In genomic region chr22:20395897-20396287, GRCh38 we compare ENCODE assay signal across 15 cellular contexts. TPM values are rescaled to one million over a fixed set of nuclear protein-coding genes. Genes with fewer than 3 reads are reported as not detected.
DNase-seq lines count a peak whose midpoint lies in the region; ATAC-seq, FAIRE-seq and TF ChIP-seq lines count a peak whose summit lies in the region.
"Had no signal": no experiment of that assay in that cellular context is flagged by ENCODE, and none has a peak within 500 bp of the region (broad histone marks: within the 10 kb centered on the region; RNA-seq: fewer than 3 reads in every experiment).

No MANE protein-coding gene starts in this region.

- TF ChIP-seq POLR2A in K562 (conservative IDR thresholded peaks at IDR 0.05) = no peak
- TF ChIP-seq POLR2A in lower leg skin (IDR thresholded peaks at IDR 0.05) = no peak

- in situ Hi-C loops in K562 (cut with MboI) = loop anchor here (10.0 kb wide), 1 partner anchor 51 kb away; no protein-coding TSS in a partner anchor

- no peak overlapping the region for H3K4me3 ChIP-seq in K562
- H3K4me3 ChIP-seq in effector memory CD4-positive, alpha-beta T cell (ENCODE audit: insufficient read depth, low read depth, low read length, poor library complexity, severe bottlenecking) = no peak overlapping the region
- H3K4me3 ChIP-seq in lower leg skin (ENCODE audit: low read depth, poor library complexity, severe bottlenecking) = no peak overlapping the region
- H3K4me3 ChIP-seq: colonic mucosa, skin epidermis, transverse colon had no signal

- no peak overlapping the region for H3K27ac ChIP-seq in K562 (ENCODE audit: extremely low read depth, low read depth, low read length)
- H3K27ac ChIP-seq in effector memory CD4-positive, alpha-beta T cell (ENCODE audit: insufficient read depth, low read length, poor library complexity, severe bottlenecking) = no peak overlapping the region
- H3K27ac ChIP-seq: colonic mucosa, skin epidermis, transverse colon had no signal

- peaks cover 14% of the 10 kb centered on the region; the same call in 2 of the 3 replicates for H3K36me3 ChIP-seq in K562 (ENCODE audit: control insufficient read depth, insufficient read depth, low read length)
- no peaks in the 10 kb centered on the region for H3K36me3 ChIP-seq in effector memory CD4-positive, alpha-beta T cell (ENCODE audit: control insufficient read depth, insufficient read depth, low read length)
- H3K36me3 ChIP-seq: colonic mucosa, transverse colon had no signal

- no TSS peak for BruUV-seq in K562 (replicated peaks; lab: Mats Ljungman, UMichigan)

- H3K4me2 ChIP-seq in K562 (ENCODE audit: insufficient read depth, low read length) = peak overlapping the region; percentile 90; the same call in 1 of the 2 replicates

- intact Hi-C loops in activated CD4-positive, alpha-beta memory T cell treated with anti-CD3 and anti-CD28 coated beads for 36 hours (cut with micrococcal nuclease) = no loop called here
- intact Hi-C loops in K562 (cut with micrococcal nuclease) (loop anchor here (2.0 kb wide), 1 partner anchor 75 kb away; the partner anchor contains the start of gene DGCR6L), lower leg skin (cut with DNase I; ENCODE audit: low total_unique reads) (no loop called here)

- no peaks in the 10 kb centered on the region for H3K27me3 Mint-ChIP-seq in activated CD4-positive, alpha-beta memory T cell treated with anti-CD3 and anti-CD28 coated beads for 36 hours
- H3K27me3 Mint-ChIP-seq in activated CD4-positive, alpha-beta memory T cell treated with anti-CD3 and anti-CD28 coated beads, Interleukin-2, amount 10 ng/mL, durations not matched to agents 7 days and 5 days = no peaks in the 10 kb centered on the region
- H3K27me3 Mint-ChIP-seq in progenitor cell of endocrine pancreas = no peaks in the 10 kb centered on the region
- H3K27me3 Mint-ChIP-seq: activated naive CD8-positive, alpha-beta T cell treated with anti-CD3 and anti-CD28 coated beads, Interleukin-2, amount 10 ng/mL, durations not matched to agents 7 days and 5 days had no signal

- peaks cover 5% of the 10 kb centered on the region for H3K9me1 ChIP-seq in K562 (ENCODE audit: control insufficient read depth, insufficient read depth, low read length)

- POLR2A ChIA-PET in activated CD4-positive, alpha-beta memory T cell treated with anti-CD3 and anti-CD28 coated beads for 36 hours (lab: Charles Lee) = no interaction called here
- POLR2A ChIA-PET in activated CD4-positive, alpha-beta memory T cell treated with anti-CD3 and anti-CD28 coated beads, Interleukin-2, amount 10 ng/mL, durations not matched to agents 7 days and 5 days (lab: Charles Lee) = interaction anchor here (0.8 kb wide), 1 partner anchor 68 kb away, joined by 3 read pairs; no protein-coding TSS in a partner anchor
- POLR2A ChIA-PET in K562 (lab: Yijun Ruan, JAX) = interaction anchor here (0.7 to 7.0 kb wide), 9 partner anchors 8 to 77 kb away, joined by 3 to 84 read pairs (median 7); no protein-coding TSS in a partner anchor

- H3K27me3 ChIP-seq in K562 (ENCODE audit: control insufficient read depth in 2 of 2, insufficient read depth in 2 of 2, low read length in 2 of 2) = peaks cover 0 to 7% of the 10 kb centered on the region in 2 experiments; a peak in 3 of 5 replicates
- H3K27me3 ChIP-seq in effector memory CD4-positive, alpha-beta T cell (replicated peaks; ENCODE audit: control insufficient read depth, insufficient read depth, low read length, poor library complexity, severe bottlenecking) = no peaks in the 10 kb centered on the region
- H3K27me3 ChIP-seq: colonic mucosa, transverse colon had no signal

- peaks cover 24% of the 10 kb centered on the region for H3K4me1 Mint-ChIP-seq in activated CD4-positive, alpha-beta memory T cell treated with anti-CD3 and anti-CD28 coated beads for 36 hours (ENCODE audit: low read depth)
- peaks cover 29% of the 10 kb centered on the region for H3K4me1 Mint-ChIP-seq in activated CD4-positive, alpha-beta memory T cell treated with anti-CD3 and anti-CD28 coated beads, Interleukin-2, amount 10 ng/mL, durations not matched to agents 7 days and 5 days
- H3K4me1 Mint-ChIP-seq in progenitor cell of endocrine pancreas (ENCODE audit: low read depth) = peaks cover 39% of the 10 kb centered on the region

- WGBS in K562 (ENCODE audit: insufficient coverage, low coverage, missing lambda C conversion rate) = 35% methylated on average over 2 of the region's 2 CpGs
- 62 to 72% methylated on average over 2 of the region's 2 CpGs for WGBS in lower leg skin, 2 donors

- TF ChIP-seq CTCF in K562 (IDR thresholded peaks at IDR 0.05 in 2 of 3, conservative IDR thresholded peaks at IDR 0.05 in 1 of 3; ENCODE audit: insufficient read depth in 2 of 3, low read depth in 1 of 3, low read length in 3 of 3) (no peak), progenitor cell of endocrine pancreas (IDR thresholded peaks at IDR 0.05; ENCODE audit: unreplicated experiment) (no peak), lower leg skin (IDR thresholded peaks at IDR 0.05) (no peak)

- no peaks in the 10 kb centered on the region for H3K36me3 Mint-ChIP-seq in activated CD4-positive, alpha-beta memory T cell treated with anti-CD3 and anti-CD28 coated beads for 36 hours
- no peaks in the 10 kb centered on the region for H3K36me3 Mint-ChIP-seq in activated CD4-positive, alpha-beta memory T cell treated with anti-CD3 and anti-CD28 coated beads, Interleukin-2, amount 10 ng/mL, durations not matched to agents 7 days and 5 days (ENCODE audit: low read depth)
- peaks cover 3% of the 10 kb centered on the region for H3K36me3 Mint-ChIP-seq in progenitor cell of endocrine pancreas (ENCODE audit: insufficient read depth)
- H3K36me3 Mint-ChIP-seq: activated naive CD8-positive, alpha-beta T cell treated with anti-CD3 and anti-CD28 coated beads, Interleukin-2, amount 10 ng/mL, durations not matched to agents 7 days and 5 days had no signal

- H3K9me3 Mint-ChIP-seq in activated CD4-positive, alpha-beta memory T cell treated with anti-CD3 and anti-CD28 coated beads for 36 hours = no peaks in the 10 kb centered on the region
- H3K9me3 Mint-ChIP-seq in activated CD4-positive, alpha-beta memory T cell treated with anti-CD3 and anti-CD28 coated beads, Interleukin-2, amount 10 ng/mL, durations not matched to agents 7 days and 5 days = no peaks in the 10 kb centered on the region
- no peaks in the 10 kb centered on the region for H3K9me3 Mint-ChIP-seq in progenitor cell of endocrine pancreas (ENCODE audit: low read depth)
- H3K9me3 Mint-ChIP-seq: activated naive CD8-positive, alpha-beta T cell treated with anti-CD3 and anti-CD28 coated beads, Interleukin-2, amount 10 ng/mL, durations not matched to agents 7 days and 5 days had no signal

- peak overlapping the region in 1 of 2 experiments; percentile 96; a peak in 2 of 4 replicates for H3K9ac ChIP-seq in K562 (ENCODE audit: insufficient read depth in 1 of 2, low read depth in 2 of 2, low read length in 2 of 2)

- H2AFZ ChIP-seq in K562 (ENCODE audit: low read depth, low read length) = no peak overlapping the region

- H3K9me3 ChIP-seq in K562 (replicated peaks; ENCODE audit: control insufficient read depth, insufficient read depth, low read depth, low read length) = peaks cover 3% of the 10 kb centered on the region; the same call in 1 of the 2 replicates
- no peaks in the 10 kb centered on the region for H3K9me3 ChIP-seq in effector memory CD4-positive, alpha-beta T cell (ENCODE audit: control insufficient read depth, low read length)
- H3K9me3 ChIP-seq: colonic mucosa, transverse colon had no signal

- peaks cover 17% of the 10 kb centered on the region for H3K79me2 ChIP-seq in K562 (ENCODE audit: control insufficient read depth, insufficient read depth, low read length)

- peak overlapping the region; percentile 83 for H3K4me3 Mint-ChIP-seq in activated CD4-positive, alpha-beta memory T cell treated with anti-CD3 and anti-CD28 coated beads for 36 hours
- no peak overlapping the region for H3K4me3 Mint-ChIP-seq in activated CD4-positive, alpha-beta memory T cell treated with anti-CD3 and anti-CD28 coated beads, Interleukin-2, amount 10 ng/mL, durations not matched to agents 7 days and 5 days
- H3K4me3 Mint-ChIP-seq in progenitor cell of endocrine pancreas (ENCODE audit: low read depth) = peak overlapping the region; percentile 90

- ATAC-seq in K562 (no peak), HG02642 (IDR thresholded peaks at IDR 0.05; ENCODE audit: poor library complexity, unreplicated experiment) (no peak)

- no peak for DNase-seq in activated CD4-positive, alpha-beta memory T cell treated with anti-CD3 and anti-CD28 coated beads for 36 hours
- no peak for DNase-seq in activated CD4-positive, alpha-beta memory T cell treated with anti-CD3 and anti-CD28 coated beads, Interleukin-2, amount 10 ng/mL, durations not matched to agents 7 days and 5 days
- DNase-seq in Kasumi-1 (lab: John Stamatoyannopoulos, UW) (peak; percentile 61 to 66), K562 (ENCODE audit: extremely low read depth in 1 of 4, low spot score in 3 of 4) (no peak), progenitor cell of endocrine pancreas (ENCODE audit: low spot score, unreplicated experiment) (no peak), lower leg skin (ENCODE audit: low spot score in 2 of 2) (no peak)
- no peak for DNase-seq in effector memory CD4-positive, alpha-beta T cell
- DNase-seq: activated naive CD8-positive, alpha-beta T cell treated with anti-CD3 and anti-CD28 coated beads, Interleukin-2, amount 10 ng/mL, durations not matched to agents 7 days and 5 days; colonic mucosa; EL; MM.1S; NCI-H226; transverse colon had no signal

- H4K20me1 ChIP-seq in K562 (replicated peaks; ENCODE audit: control insufficient read depth, insufficient read depth, low read length) = 0 out of 2 replicates have a peak, but pooled peaks cover 2% of the 10 kb centered on the region

- FAIRE-seq in K562 (lab: Jason Lieb, UNC) = no peak

- peaks cover 16 to 35% of the 10 kb centered on the region in 2 experiments for H3K4me1 ChIP-seq in K562 (replicated peaks in 1 of 2; ENCODE audit: control insufficient read depth in 2 of 2, insufficient read depth in 2 of 2, low read length in 2 of 2)
- peaks cover 14% of the 10 kb centered on the region for H3K4me1 ChIP-seq in effector memory CD4-positive, alpha-beta T cell (ENCODE audit: control insufficient read depth, insufficient read depth, low read length, poor library complexity, severe bottlenecking)

- CTCF ChIA-PET in activated CD4-positive, alpha-beta memory T cell treated with anti-CD3 and anti-CD28 coated beads for 36 hours (lab: Charles Lee) = interaction anchor here (0.7 to 1.3 kb wide), 2 partner anchors 22 to 371 kb away, joined by 3 to 6 read pairs; no protein-coding TSS in a partner anchor
- CTCF ChIA-PET in activated CD4-positive, alpha-beta memory T cell treated with anti-CD3 and anti-CD28 coated beads, Interleukin-2, amount 10 ng/mL, durations not matched to agents 7 days and 5 days (lab: Charles Lee) = interaction anchor here (0.7 to 1.6 kb wide), 2 partner anchors 12 to 22 kb away, joined by 3 to 4 read pairs; no protein-coding TSS in a partner anchor
- CTCF ChIA-PET in K562 (lab: Yijun Ruan, JAX; ENCODE audit: low intra/inter-chr PET ratio) = no interaction called here

- TF ChIP-seq EP300 in K562 (IDR thresholded peaks at IDR 0.05; ENCODE audit: low read length) = no peak

- no peak for TF ChIP-seq RAD21 in K562 (CRISPR knock-in tag; conservative IDR thresholded peaks at IDR 0.05 in 1 of 2, IDR thresholded peaks at IDR 0.05 in 1 of 2)

- no peak overlapping the region for H3K27ac Mint-ChIP-seq in activated CD4-positive, alpha-beta memory T cell treated with anti-CD3 and anti-CD28 coated beads for 36 hours
- no peak overlapping the region for H3K27ac Mint-ChIP-seq in activated CD4-positive, alpha-beta memory T cell treated with anti-CD3 and anti-CD28 coated beads, Interleukin-2, amount 10 ng/mL, durations not matched to agents 7 days and 5 days
- H3K27ac Mint-ChIP-seq in progenitor cell of endocrine pancreas = no peak overlapping the region
- H3K27ac Mint-ChIP-seq: activated naive CD8-positive, alpha-beta T cell treated with anti-CD3 and anti-CD28 coated beads, Interleukin-2, amount 10 ng/mL, durations not matched to agents 7 days and 5 days had no signal

RNA-seq across cellular contexts. Expression of gene ZNF74, which starts 1.9 kb away (rescaled TPM):
- total RNA-seq in activated CD4-positive, alpha-beta memory T cell treated with anti-CD3 and anti-CD28 coated beads for 36 hours = 1 to 10 TPM; 6.8 to 9.0 TPM
- 1 to 10 TPM; 6.1 to 6.2 TPM for total RNA-seq in activated CD4-positive, alpha-beta memory T cell treated with anti-CD3 and anti-CD28 coated beads, Interleukin-2, amount 10 ng/mL, durations not matched to agents 7 days and 5 days
- 36.8 and 68.2 TPM in 2 replicates for total RNA-seq in K562 (2011; cell fraction: chromatin; rRNA removed; ENCODE audit: low replicate concordance)
- 55.4 and 63.2 TPM in 2 replicates for total RNA-seq in K562 (2011; cell fraction: nucleolus; rRNA removed)
- 50.2 and 53.7 TPM in 2 replicates for total RNA-seq in K562 (2011; cell fraction: nucleoplasm; rRNA removed)
- total RNA-seq in K562 (2014; rRNA removed) (49.2 and 56.7 TPM in 2 replicates), K562 (2014; rRNA removed; fragmentation: Illumina TruSeq; extraction: Trizol) (17.4 and 20.5 TPM in 2 replicates), K562 (2015; rRNA removed; fragmentation: Illumina TruSeq; extraction: Trizol) (31.5 and 32.5 TPM in 2 replicates), K562 (2021) (53.5 and 55.7 TPM in 2 replicates), progenitor cell of endocrine pancreas (48.8 and 52.1 TPM in 2 replicates), lower leg skin (10 to 100 TPM; 11.3 to 13.2 (median 11.5) TPM)
- polyA plus RNA-seq in K562 (2011; rRNA removed) (33.8 and 49.7 TPM in 2 replicates), K562 (2014; fragmentation: Illumina TruSeq; extraction: Trizol) (22.8 and 24.5 TPM in 2 replicates), K562 (2014; fragmentation: Nextera tagmentation; extraction: Ambion mirVana) (1 to 10 TPM; 2.4 to 3.7 TPM), K562 (2014; rRNA removed) (37.1 and 62.8 TPM in 2 replicates)
- polyA plus RNA-seq in K562 (2011; cell fraction: cytosol; rRNA removed) = 56.9 and 67.4 TPM in 2 replicates
- polyA plus RNA-seq in K562 (2011; cell fraction: nucleus; rRNA removed) = 42.8 and 56.1 TPM in 2 replicates
- polyA plus RNA-seq in K562 (2012) = 31.5 and 39.9 TPM in 2 replicates
- 32.6 and 33.0 TPM in 2 replicates for polyA minus RNA-seq in K562 (2011; rRNA and poly(A)+ RNA removed)
- polyA minus RNA-seq in K562 (2011; cell fraction: cytosol; rRNA and poly(A)+ RNA removed) = 39.3 and 58.2 TPM in 2 replicates
- 23.6 and 28.3 TPM in 2 replicates for polyA minus RNA-seq in K562 (2011; cell fraction: nucleus; rRNA and poly(A)+ RNA removed)

RNA-seq across cellular contexts. Expression of gene SCARF2, which starts 41.7 kb away (rescaled TPM):
- under 1 TPM; 0.43 to 0.70 TPM for total RNA-seq in activated CD4-positive, alpha-beta memory T cell treated with anti-CD3 and anti-CD28 coated beads for 36 hours
- total RNA-seq in activated CD4-positive, alpha-beta memory T cell treated with anti-CD3 and anti-CD28 coated beads, Interleukin-2, amount 10 ng/mL, durations not matched to agents 7 days and 5 days = 1 to 10 TPM; 1.1 to 1.2 TPM
- 0.65 TPM in 1 of 2 replicates, not detected in the other for total RNA-seq in K562 (2011; cell fraction: chromatin; rRNA removed; ENCODE audit: low replicate concordance)
- 0.50 and 0.92 TPM in 2 replicates for total RNA-seq in K562 (2011; cell fraction: nucleolus; rRNA removed)
- total RNA-seq in K562 (2011; cell fraction: nucleoplasm; rRNA removed) = 0.15 TPM in 2 replicates
- total RNA-seq in K562 (2014; rRNA removed) (0.20 and 0.32 TPM in 2 replicates), K562 (2014; rRNA removed; fragmentation: Illumina TruSeq; extraction: Trizol) (not detected in 2 replicates), K562 (2015; rRNA removed; fragmentation: Illumina TruSeq; extraction: Trizol) (not detected in 2 replicates), K562 (2021) (0.13 and 0.29 TPM in 2 replicates), progenitor cell of endocrine pancreas (14.4 and 14.6 TPM in 2 replicates), lower leg skin (1 to 10 TPM; 6.1 to 9.6 (median 8.4) TPM)
- polyA plus RNA-seq in K562 (2011; rRNA removed) (0.06 and 0.26 TPM in 2 replicates), K562 (2014; fragmentation: Illumina TruSeq; extraction: Trizol) (not detected in 2 replicates), K562 (2014; fragmentation: Nextera tagmentation; extraction: Ambion mirVana) (not detected), K562 (2014; rRNA removed) (0.13 and 0.23 TPM in 2 replicates)
- polyA plus RNA-seq in K562 (2011; cell fraction: cytosol; rRNA removed) = 0.15 and 0.25 TPM in 2 replicates
- 0.61 and 0.65 TPM in 2 replicates for polyA plus RNA-seq in K562 (2011; cell fraction: nucleus; rRNA removed)
- 0.21 and 1.3 TPM in 2 replicates for polyA plus RNA-seq in K562 (2012)
- not detected in 2 replicates for polyA minus RNA-seq in K562 (2011; rRNA and poly(A)+ RNA removed)
- not detected in 2 replicates for polyA minus RNA-seq in K562 (2011; cell fraction: cytosol; rRNA and poly(A)+ RNA removed)
- 0.22 and 0.27 TPM in 2 replicates for polyA minus RNA-seq in K562 (2011; cell fraction: nucleus; rRNA and poly(A)+ RNA removed)

Comparison
In these comparisons a context has a peak if more than half of its experiments do, and no peak if none do; other contexts are left out.
1. DNase-seq: peak in Kasumi-1 (2 of 2); none in activated CD4-positive, alpha-beta memory T cell treated with anti-CD3 and anti-CD28 coated beads for 36 hours (single experiment), activated CD4-positive, alpha-beta memory T cell treated with anti-CD3 and anti-CD28 coated beads, Interleukin-2, amount 10 ng/mL, durations not matched to agents 7 days and 5 days (single experiment), K562 (0 of 4), progenitor cell of endocrine pancreas (single experiment), effector memory CD4-positive, alpha-beta T cell (0 of 3) and lower leg skin (0 of 2).